ENCODE assay signal across 18 cellular contexts in the genomic region with DNA sequence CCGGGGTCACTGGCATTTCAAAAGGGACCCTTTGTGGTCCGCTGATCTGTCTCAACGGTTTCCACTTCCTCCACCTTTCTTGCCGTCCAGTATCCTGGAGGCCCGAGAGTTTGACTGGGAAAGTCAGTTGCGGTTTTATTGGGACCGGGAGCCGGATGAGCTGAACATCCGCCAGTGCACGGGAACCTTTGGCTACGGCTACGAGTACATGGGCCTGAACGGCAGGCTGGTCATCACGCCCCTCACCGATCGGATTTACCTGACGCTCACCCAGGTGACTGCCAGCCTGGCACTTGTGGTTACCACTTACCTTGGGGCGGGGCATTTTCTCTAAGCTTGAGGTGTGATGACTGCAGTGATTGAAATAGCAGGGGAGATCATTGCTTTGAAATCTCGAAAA.
"Had no signal": no experiment of that assay in that cellular context is flagged by ENCODE, and none has a peak within 500 bp of the region (broad histone marks: within the 10 kb centered on the region; RNA-seq: fewer than 3 reads in every experiment).

No MANE protein-coding gene starts in this region.

- H3K4me1 ChIP-seq: esophagus muscularis mucosa, foreskin keratinocyte, gastroesophageal sphincter, heart left ventricle, left lung, lower lobe of right lung had no signal

- DNase-seq: cortex of kidney; effector CD8-positive, alpha-beta T cell; effector memory CD8-positive, alpha-beta T cell; foreskin keratinocyte; heart left ventricle; hypothalamus; immature natural killer cell; islet precursor cell; left cardiac atrium; left lung; left ventricle myocardium superior; lower lobe of right lung; mesenchymal stem cell; midbrain had no signal

- H3K9me3 Mint-ChIP-seq: dendritic cell treated with granulocyte-macrophage colony-stimulating factor and Interleukin-4, amounts not matched to agents 40 ng/mL and 50 ng/mL, for 4 days; effector memory CD8-positive, alpha-beta T cell; immature natural killer cell had no signal

- H3K27me3 Mint-ChIP-seq: dendritic cell treated with granulocyte-macrophage colony-stimulating factor and Interleukin-4, amounts not matched to agents 40 ng/mL and 50 ng/mL, for 4 days had no signal

- H3K36me3 ChIP-seq: esophagus muscularis mucosa, gastroesophageal sphincter, heart left ventricle, left lung, lower lobe of right lung had no signal

- H3K4me3 ChIP-seq: esophagus muscularis mucosa, gastroesophageal sphincter, heart left ventricle, hepatocyte, left lung, lower lobe of right lung had no signal

- H3K4me3 Mint-ChIP-seq: dendritic cell treated with granulocyte-macrophage colony-stimulating factor and Interleukin-4, amounts not matched to agents 40 ng/mL and 50 ng/mL, for 4 days; effector memory CD8-positive, alpha-beta T cell; immature natural killer cell had no signal

- H3K4me1 Mint-ChIP-seq: immature natural killer cell had no signal

- ATAC-seq: effector memory CD8-positive, alpha-beta T cell; foreskin keratinocyte; gastroesophageal sphincter; heart left ventricle; left cardiac atrium; left lung; left ventricle myocardium superior; lower lobe of right lung had no signal

- H3K9me3 ChIP-seq: esophagus muscularis mucosa, gastroesophageal sphincter, heart left ventricle, left lung, lower lobe of right lung had no signal

- H3K27ac Mint-ChIP-seq: dendritic cell treated with granulocyte-macrophage colony-stimulating factor and Interleukin-4, amounts not matched to agents 40 ng/mL and 50 ng/mL, for 4 days; effector memory CD8-positive, alpha-beta T cell; immature natural killer cell had no signal

- H3K27ac ChIP-seq: esophagus muscularis mucosa, foreskin keratinocyte, gastroesophageal sphincter, heart left ventricle, hepatocyte, left lung, lower lobe of right lung had no signal

- H3K36me3 Mint-ChIP-seq: immature natural killer cell had no signal

- H3K27me3 ChIP-seq: hepatocyte, left lung had no signal
